8 cellular contexts compared by ENCODE assay signal in genomic region chr7:45574521-45575500, GRCh38. TPM values are rescaled to one million over a fixed set of nuclear protein-coding genes. Genes with fewer than 3 reads are reported as not detected.
DNase-seq lines count a peak whose midpoint lies in the region; ATAC-seq and TF ChIP-seq lines count a peak whose summit lies in the region.

No MANE protein-coding gene starts in this region.

- peak; percentile 11 for TF ChIP-seq CTCF in AG09309 (IDR thresholded peaks at IDR 0.05; ENCODE audit: control insufficient read depth, insufficient read depth, low read depth, low read length, missing control alignments)
- peak; percentile 30 for TF ChIP-seq CTCF in GM13977 (IDR thresholded peaks at IDR 0.05; ENCODE audit: extremely low read depth, insufficient read depth, missing control alignments)
- no peak for TF ChIP-seq CTCF in colonic mucosa (IDR thresholded peaks at IDR 0.05)
- no peak for TF ChIP-seq CTCF in left lung (IDR thresholded peaks at IDR 0.05)

- no peak for DNase-seq in AG09309 (ENCODE audit: low read depth)
- DNase-seq in GM13977 (ENCODE audit: low spot score): peak; percentile 83
- DNase-seq in NCI-H146 treated with DMSO at 0.1 percent for 48 hours (lab: John Stamatoyannopoulos, UW; ENCODE audit: unreplicated experiment): peak; percentile 49
- no peak for DNase-seq in colonic mucosa
- DNase-seq in left lung: peak in 1 of 2 donors; percentile 76
- no peak for DNase-seq in NCI-H187 treated with DMSO at 0.1 percent for 48 hours (lab: John Stamatoyannopoulos, UW)
- no peak for DNase-seq in putamen (ENCODE audit: low spot score)
- no peak for DNase-seq in occipital lobe (lab: John Stamatoyannopoulos, UW)

- H3K27ac ChIP-seq in colonic mucosa: no peak overlapping the region
- no peak overlapping the region for H3K27ac ChIP-seq in left lung

- no peaks in the 10 kb centered on the region for H3K9me3 ChIP-seq in colonic mucosa
- H3K9me3 ChIP-seq in left lung: no peaks in the 10 kb centered on the region

- intact Hi-C loops in colonic mucosa (cut with DNase I): no loop called here
- intact Hi-C loops in left lung (cut with DNase I): no loop called here

- H3K9ac ChIP-seq in colonic mucosa (ENCODE audit: low read depth in 2 of 2, low read length in 2 of 2): peak overlapping the region in 1 of 2 donors; percentile 50

- H3K4me3 ChIP-seq in AG09309 (ENCODE audit: control insufficient read depth, low read depth, low read length) (no peak overlapping the region; the same call in 1 of the 2 replicates), colonic mucosa (peak overlapping the region; percentile 35), left lung (peak overlapping the region; percentile 30 to 31)

- H3K36me3 ChIP-seq in colonic mucosa (no peaks in the 10 kb centered on the region), left lung (no peaks in the 10 kb centered on the region)

- H3K27me3 ChIP-seq in colonic mucosa (peaks cover 26% of the 10 kb centered on the region), left lung (peaks cover 19 to 69% of the 10 kb centered on the region in 2 donors)

- in situ Hi-C loops in GM13977 (cut with MboI; ENCODE audit: low pct_unique_long_range_greater_than_20kb, low sequenced_read_pairs, unreplicated experiment): no loop called here

- peak; percentile 69 for ATAC-seq in left lung

- H3K4me1 ChIP-seq in colonic mucosa: no peaks in the 10 kb centered on the region
- peaks cover 6 to 15% of the 10 kb centered on the region in 2 donors for H3K4me1 ChIP-seq in left lung

RNA-seq across cellular contexts. Expression of gene ADCY1, which starts 0.6 kb away (rescaled TPM):
- total RNA-seq in colonic mucosa (1 to 10 TPM; 1.1 TPM), left lung (under 1 TPM; 0.55 to 0.90 TPM), occipital lobe (226 TPM)

Comparison
In these comparisons a context has a peak if more than half of its experiments do, and no peak if none do; other contexts are left out.
1. DNase-seq: peak in GM13977 (single experiment) and NCI-H146 treated with DMSO at 0.1 percent for 48 hours (single experiment); none in AG09309 (single experiment), colonic mucosa (single experiment), NCI-H187 treated with DMSO at 0.1 percent for 48 hours (single experiment), putamen (single experiment) and occipital lobe (single experiment).
2. CTCF ChIP-seq: peak in AG09309 (single experiment) and GM13977 (single experiment); none in colonic mucosa (single experiment) and left lung (0 of 2).
3. RNA of gene ADCY1, which starts 0.6 kb away (total RNA-seq): 226 TPM in occipital lobe (single experiment); 1.1 TPM in colonic mucosa and 0.55 to 0.90 TPM in left lung; every median in the first group is over 100 times any median in the second.